ENCODE assay signal across 12 cellular contexts in the genomic region with DNA sequence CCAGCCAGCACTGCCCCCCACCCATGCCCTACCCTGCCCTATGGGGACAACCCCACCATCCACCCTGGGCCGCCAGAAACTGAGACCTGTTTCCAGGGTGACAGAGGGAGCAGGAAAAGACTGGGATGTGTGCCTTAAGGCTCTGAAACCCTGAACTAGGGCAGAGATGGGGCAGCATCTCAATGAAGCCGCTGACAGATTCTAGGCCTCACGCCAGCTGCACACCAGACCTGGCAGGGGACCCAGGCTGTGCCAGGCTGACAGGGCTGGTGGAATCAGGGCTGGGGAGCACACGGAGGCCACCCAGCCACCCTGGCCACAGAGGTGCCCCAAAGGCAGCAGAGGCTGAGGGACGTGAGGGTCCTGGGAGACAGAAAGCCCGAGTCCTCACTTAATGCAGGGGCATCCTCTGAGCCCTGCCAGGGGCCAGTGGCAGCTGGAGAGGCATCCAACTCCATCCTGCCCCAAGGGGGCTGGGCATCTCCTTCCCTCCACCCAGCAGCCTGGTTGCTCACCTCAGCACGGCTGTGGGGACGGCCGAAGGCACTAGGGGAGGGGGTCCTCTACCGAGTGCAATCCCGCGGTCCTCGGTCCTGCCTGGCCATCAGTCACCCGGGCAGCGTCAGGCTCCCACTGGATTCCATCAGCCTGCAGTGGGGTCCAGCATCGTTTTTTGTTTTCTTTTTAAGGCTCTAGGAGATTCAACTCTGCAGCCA.
A peak's percentile ranks its signal among the peaks of the same experiment; 100 is the strongest.
DNase-seq lines count a peak whose midpoint lies in the region; ATAC-seq and TF ChIP-seq lines count a peak whose summit lies in the region.
"Had no signal": no experiment of that assay in that cellular context is flagged by ENCODE, and none has a peak within 500 bp of the region (broad histone marks: within the 10 kb centered on the region; RNA-seq: fewer than 3 reads in every experiment).

No MANE protein-coding gene starts in this region.

- no peaks in the 10 kb centered on the region for H3K79me2 ChIP-seq in osteoblast (ENCODE audit: insufficient read depth, low read length)

- H3K4me3 ChIP-seq in osteoblast (ENCODE audit: insufficient read depth, low read length) = no peak overlapping the region
- H3K4me3 ChIP-seq: SK-N-MC had no signal

- H3K27ac ChIP-seq in osteoblast (ENCODE audit: low read depth, low read length) = no peak overlapping the region
- H3K27ac ChIP-seq: SK-N-MC had no signal

- ATAC-seq in esophagus mucosa = peak; percentile 38
- no peak for ATAC-seq in HG02852 (IDR thresholded peaks at IDR 0.05; ENCODE audit: unreplicated experiment)

- no peak overlapping the region for H3K4me2 ChIP-seq in osteoblast (ENCODE audit: insufficient read depth, low read length)

- H3K4me1 ChIP-seq in osteoblast (ENCODE audit: insufficient read depth, low read length) = peaks cover 7% of the 10 kb centered on the region

- H3K27me3 ChIP-seq in osteoblast (ENCODE audit: insufficient read depth, low read length) = no peaks in the 10 kb centered on the region

- no peak for TF ChIP-seq CTCF in osteoblast (IDR thresholded peaks at IDR 0.05; ENCODE audit: extremely low read depth, low read depth, low read length)

- H3K9me3 ChIP-seq in osteoblast (ENCODE audit: low read depth, low read length) = peaks cover 3% of the 10 kb centered on the region

- DNase-seq in DMS 273 treated with DMSO at 0.1 percent for 48 hours (lab: John Stamatoyannopoulos, UW) (peak; percentile 37), NCI-H446 (lab: John Stamatoyannopoulos, UW) (peak; percentile 4 to 67), osteoblast (ENCODE audit: insufficient read length, low spot score, missing footprints) (peak; percentile 72), SHP77 (lab: John Stamatoyannopoulos, UW) (no peak), HT-29 (ENCODE audit: low spot score) (no peak)
- DNase-seq in stimulated activated CD4-positive, alpha-beta T cell treated with anti-CD3 and anti-CD28 coated beads, Interleukin-4, amount 100 ng/mL, for 4 hours = no peak
- DNase-seq: activated CD4-positive, alpha-beta T cell treated with anti-CD3 and anti-CD28 coated beads, Interleukin-2, amount 50 U/mL, for 48 hours; CD4-positive, alpha-beta T cell; NCI-H2227 treated with DMSO at 0.1 percent for 48 hours had no signal

- no peaks in the 10 kb centered on the region for H3K36me3 ChIP-seq in osteoblast (ENCODE audit: insufficient read depth, low read length)

- no peaks in the 10 kb centered on the region for H4K20me1 ChIP-seq in osteoblast (ENCODE audit: insufficient read depth, low read length)

- H2AFZ ChIP-seq in osteoblast (ENCODE audit: low read length) = no peak overlapping the region

Comparison
In these comparisons a context has a peak if more than half of its experiments do, and no peak if none do; other contexts are left out.
1. DNase-seq: peak in DMS 273 treated with DMSO at 0.1 percent for 48 hours (single experiment), NCI-H446 (2 of 2) and osteoblast (single experiment); none in SHP77 (0 of 2), stimulated activated CD4-positive, alpha-beta T cell treated with anti-CD3 and anti-CD28 coated beads, Interleukin-4, amount 100 ng/mL, for 4 hours (0 of 2) and HT-29 (single experiment).